ENCODE assay signal across 20 cellular contexts in the genomic region with DNA sequence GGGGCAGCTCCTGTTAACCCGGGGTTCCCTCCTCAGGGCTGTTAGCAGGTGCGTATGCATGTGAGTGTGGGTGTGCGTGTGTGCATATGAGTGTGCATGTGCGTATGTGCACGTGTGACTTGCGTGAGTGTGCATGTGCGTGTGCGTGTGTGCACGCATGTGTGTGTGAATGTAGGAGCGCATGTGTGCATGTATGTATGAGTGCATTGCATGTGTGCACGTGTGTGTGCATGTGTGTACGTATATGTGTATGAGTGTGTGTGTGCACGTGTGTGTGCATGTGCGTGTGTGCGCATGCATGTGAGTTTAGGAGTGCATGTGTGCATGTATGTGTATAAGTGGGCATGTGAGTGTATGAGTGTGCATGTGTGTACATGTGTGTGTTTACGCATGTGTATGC. TPM values are rescaled to one million over a fixed set of nuclear protein-coding genes. Genes with fewer than 3 reads are reported as not detected.
DNase-seq lines count a peak whose midpoint lies in the region; ATAC-seq, FAIRE-seq and TF ChIP-seq lines count a peak whose summit lies in the region.
"Had no signal": no experiment of that assay in that cellular context is flagged by ENCODE, and none has a peak within 500 bp of the region (broad histone marks: within the 10 kb centered on the region; RNA-seq: fewer than 3 reads in every experiment).

No MANE protein-coding gene starts in this region.

- WGBS in gastroesophageal sphincter (ENCODE audit: low coverage in 1 of 2), 2 donors: 90 to 96% methylated on average over 8 to 16 of the region's 16 CpGs

- POLR2A ChIA-PET in CD8-positive, alpha-beta memory T cell (lab: Charles Lee): no interaction called here

- H4K20me1 ChIP-seq in neural progenitor cell (ENCODE audit: low read depth): no peaks in the 10 kb centered on the region

- no peaks in the 10 kb centered on the region for H3K27me3 ChIP-seq in CD4-positive, CD25-positive, alpha-beta regulatory T cell (ENCODE audit: control insufficient read depth, insufficient read depth, low read length)
- H3K27me3 ChIP-seq in neural progenitor cell (no peaks in the 10 kb centered on the region), gastroesophageal sphincter (no peaks in the 10 kb centered on the region)
- H3K27me3 ChIP-seq in CD8-positive, alpha-beta memory T cell (ENCODE audit: insufficient read depth, low read length, poor library complexity, severe bottlenecking): no peaks in the 10 kb centered on the region
- H3K27me3 ChIP-seq: dorsolateral prefrontal cortex, SJCRH30, tibial nerve had no signal

- H3K36me3 ChIP-seq in CD4-positive, CD25-positive, alpha-beta regulatory T cell (ENCODE audit: control insufficient read depth, insufficient read depth, low read length): no peaks in the 10 kb centered on the region
- H3K36me3 ChIP-seq in neural progenitor cell (no peaks in the 10 kb centered on the region), gastroesophageal sphincter (no peaks in the 10 kb centered on the region)
- H3K36me3 ChIP-seq in CD8-positive, alpha-beta memory T cell (ENCODE audit: insufficient read depth, low read length): no peaks in the 10 kb centered on the region
- H3K36me3 ChIP-seq: SJCRH30, tibial nerve had no signal

- no peak for TF ChIP-seq CTCF in endothelial cell (IDR thresholded peaks at IDR 0.05; ENCODE audit: unreplicated experiment)
- TF ChIP-seq CTCF in neural progenitor cell (IDR thresholded peaks at IDR 0.05): no peak
- TF ChIP-seq CTCF in gastroesophageal sphincter (IDR thresholded peaks at IDR 0.05): no peak

- H3K9me3 Mint-ChIP-seq in CD4-positive, CD25-positive, alpha-beta regulatory T cell: peaks cover 0 to 3% (median 0%) of the 10 kb centered on the region in 7 donors
- no peaks in the 10 kb centered on the region for H3K9me3 Mint-ChIP-seq in endothelial cell (ENCODE audit: unreplicated experiment)
- peaks cover 2% of the 10 kb centered on the region for H3K9me3 Mint-ChIP-seq in neural progenitor cell
- H3K9me3 Mint-ChIP-seq in CD8-positive, alpha-beta memory T cell: no peaks in the 10 kb centered on the region

- H3K79me2 ChIP-seq in neural progenitor cell (ENCODE audit: low read depth): no peaks in the 10 kb centered on the region

- peaks cover 0 to 29% (median 10%) of the 10 kb centered on the region in 4 donors for H3K4me1 Mint-ChIP-seq in CD4-positive, CD25-positive, alpha-beta regulatory T cell
- peaks cover 11% of the 10 kb centered on the region for H3K4me1 Mint-ChIP-seq in endothelial cell (ENCODE audit: unreplicated experiment)
- peaks cover 19% of the 10 kb centered on the region for H3K4me1 Mint-ChIP-seq in neural progenitor cell
- H3K4me1 Mint-ChIP-seq in CD8-positive, alpha-beta memory T cell: peaks cover 14 to 29% (median 20%) of the 10 kb centered on the region in 3 donors

- no peak for TF ChIP-seq POLR2A in gastroesophageal sphincter (IDR thresholded peaks at IDR 0.05)

- peaks cover 13% of the 10 kb centered on the region for H3F3A ChIP-seq in neural progenitor cell (ENCODE audit: low read depth)

- H3K27me3 Mint-ChIP-seq in CD4-positive, CD25-positive, alpha-beta regulatory T cell: no peaks in the 10 kb centered on the region
- peaks cover 10% of the 10 kb centered on the region for H3K27me3 Mint-ChIP-seq in endothelial cell (ENCODE audit: unreplicated experiment)
- H3K27me3 Mint-ChIP-seq in neural progenitor cell (ENCODE audit: insufficient read depth, low read depth): peaks cover 11% of the 10 kb centered on the region
- H3K27me3 Mint-ChIP-seq in CD8-positive, alpha-beta memory T cell: no peaks in the 10 kb centered on the region

- no peak overlapping the region for H2AFZ ChIP-seq in neural progenitor cell (replicated peaks)

- peak overlapping the region in 1 of 4 donors; percentile 9 for H3K4me3 Mint-ChIP-seq in CD4-positive, CD25-positive, alpha-beta regulatory T cell
- H3K4me3 Mint-ChIP-seq in endothelial cell (ENCODE audit: unreplicated experiment): no peak overlapping the region
- peak overlapping the region; percentile 57 for H3K4me3 Mint-ChIP-seq in neural progenitor cell
- peak overlapping the region in 1 of 7 donors; percentile 35 for H3K4me3 Mint-ChIP-seq in CD8-positive, alpha-beta memory T cell

- H3K4me3 ChIP-seq in CD4-positive, CD25-positive, alpha-beta regulatory T cell (ENCODE audit: low read depth, low read length): no peak overlapping the region
- no peak overlapping the region for H3K4me3 ChIP-seq in neural progenitor cell
- no peak overlapping the region for H3K4me3 ChIP-seq in gastroesophageal sphincter
- no peak overlapping the region for H3K4me3 ChIP-seq in CD8-positive, alpha-beta memory T cell (ENCODE audit: low read length)
- H3K4me3 ChIP-seq: dorsolateral prefrontal cortex, SJCRH30, tibial nerve had no signal

- H3K4me1 ChIP-seq in CD4-positive, CD25-positive, alpha-beta regulatory T cell (ENCODE audit: control insufficient read depth, insufficient read depth, low read length, poor library complexity, severe bottlenecking): peaks cover 31% of the 10 kb centered on the region
- H3K4me1 ChIP-seq in neural progenitor cell: peaks cover 14% of the 10 kb centered on the region
- peaks cover 0 to 12% (median 5%) of the 10 kb centered on the region in 3 donors for H3K4me1 ChIP-seq in gastroesophageal sphincter
- peaks cover 28% of the 10 kb centered on the region for H3K4me1 ChIP-seq in CD8-positive, alpha-beta memory T cell (ENCODE audit: insufficient read depth, low read length)
- H3K4me1 ChIP-seq: SJCRH30 had no signal

- DNase-seq in CD4-positive, CD25-positive, alpha-beta regulatory T cell: no peak
- DNase-seq in HTR-8/SVneo (ENCODE audit: insufficient read length, low spot score) (no peak), endothelial cell (ENCODE audit: low spot score) (no peak), neural progenitor cell (ENCODE audit: low spot score) (no peak)
- no peak for DNase-seq in CD8-positive, alpha-beta memory T cell
- DNase-seq: amniotic stem cell; dorsolateral prefrontal cortex; EL; left ventricle myocardium superior; NCI-H1105; NCI-H2081 treated with DMSO at 0.1 percent for 48 hours; NCI-H510A; NK-92 treated with Interleukin-12 subunit alpha and Interleukin-12 subunit beta, amount 100 ng/mL, for 24 hours; SJCRH30; stimulated activated CD4-positive, alpha-beta T cell treated with anti-CD3 and anti-CD28 coated beads, Interleukin-1b, Interleukin-23, amount 100 ng/mL, for 48 hours; stimulated activated naive CD4-positive, alpha-beta T cell treated with Interleukin-2 at 50 U/mL for 16 hours had no signal

- peak overlapping the region in 2 of 3 donors; percentile 65 to 77 for H3K27ac Mint-ChIP-seq in CD4-positive, CD25-positive, alpha-beta regulatory T cell
- H3K27ac Mint-ChIP-seq in endothelial cell (ENCODE audit: unreplicated experiment): peak overlapping the region; percentile 4
- H3K27ac Mint-ChIP-seq in neural progenitor cell: peak overlapping the region; percentile 95
- peak overlapping the region in 4 of 8 donors; percentile 62 to 80 (median 73) for H3K27ac Mint-ChIP-seq in CD8-positive, alpha-beta memory T cell

- H3K4me2 ChIP-seq in neural progenitor cell: no peak overlapping the region

- ATAC-seq in CD4-positive, CD25-positive, alpha-beta regulatory T cell (ENCODE audit: low read depth in 2 of 2): no peak
- ATAC-seq in gastroesophageal sphincter (no peak), GM18861 (IDR thresholded peaks at IDR 0.05; ENCODE audit: unreplicated experiment) (no peak)
- ATAC-seq: left ventricle myocardium superior, Panc1 had no signal

- peak; percentile 63 for FAIRE-seq in HTR-8/SVneo (lab: Jason Lieb, UNC)

- CTCF ChIA-PET in CD8-positive, alpha-beta memory T cell (lab: Charles Lee): interaction anchor here (0.8 kb wide), 2 partner anchors 12 to 19 kb away, joined by 3 read pairs; no protein-coding TSS in a partner anchor

- H3K27ac ChIP-seq in CD4-positive, CD25-positive, alpha-beta regulatory T cell (ENCODE audit: insufficient read depth, low read length, poor library complexity, severe bottlenecking): no peak overlapping the region
- H3K27ac ChIP-seq in neural progenitor cell (no peak overlapping the region), gastroesophageal sphincter (no peak overlapping the region)
- H3K27ac ChIP-seq in CD8-positive, alpha-beta memory T cell (ENCODE audit: low read depth, low read length): no peak overlapping the region
- H3K27ac ChIP-seq: dorsolateral prefrontal cortex, SJCRH30, tibial nerve had no signal

- no peaks in the 10 kb centered on the region for H3K36me3 Mint-ChIP-seq in CD4-positive, CD25-positive, alpha-beta regulatory T cell
- H3K36me3 Mint-ChIP-seq in endothelial cell (ENCODE audit: low read depth, unreplicated experiment): no peaks in the 10 kb centered on the region
- H3K36me3 Mint-ChIP-seq in neural progenitor cell: peaks cover 3% of the 10 kb centered on the region
- no peaks in the 10 kb centered on the region for H3K36me3 Mint-ChIP-seq in CD8-positive, alpha-beta memory T cell

- no peak for TF ChIP-seq EP300 in gastroesophageal sphincter (IDR thresholded peaks at IDR 0.05)

- H3K9me3 ChIP-seq in CD4-positive, CD25-positive, alpha-beta regulatory T cell (ENCODE audit: control insufficient read depth in 2 of 2, low read length in 2 of 2): no peaks in the 10 kb centered on the region
- H3K9me3 ChIP-seq in neural progenitor cell (ENCODE audit: low read depth) (no peaks in the 10 kb centered on the region), gastroesophageal sphincter (no peaks in the 10 kb centered on the region)
- H3K9me3 ChIP-seq in CD8-positive, alpha-beta memory T cell (ENCODE audit: low read length): no peaks in the 10 kb centered on the region
- H3K9me3 ChIP-seq: SJCRH30, tibial nerve had no signal

- H3K9ac ChIP-seq in neural progenitor cell: no peak overlapping the region

RNA-seq across cellular contexts. Expression of a gene that starts 44.8 kb away (rescaled TPM):
- 10.9 TPM for total RNA-seq in CD4-positive, CD25-positive, alpha-beta regulatory T cell
- 1 to 10 TPM in 1 of 4 donors, under 1 TPM in 3; 0.56 to 1.4 (median 0.87) TPM for polyA plus RNA-seq in CD4-positive, CD25-positive, alpha-beta regulatory T cell
- total RNA-seq in endothelial cell (ENCODE audit: unreplicated experiment) (7.6 TPM), neural progenitor cell (ENCODE audit: low replicate concordance) (0.34 and 1.5 TPM in 2 replicates), gastroesophageal sphincter (10 to 100 TPM; 11.3 to 17.1 (median 14.8) TPM)
- 1 to 10 TPM; 3.1 to 3.7 TPM for total RNA-seq in CD8-positive, alpha-beta memory T cell
- polyA plus RNA-seq in CD8-positive, alpha-beta memory T cell: 4.4 TPM
